ENCODE assay signal across 22 cellular contexts in genomic region chr10:101559596-101560292, GRCh38. TPM values are rescaled to one million over a fixed set of nuclear protein-coding genes. Genes with fewer than 3 reads are reported as not detected.
DNase-seq lines count a peak whose midpoint lies in the region; ATAC-seq, FAIRE-seq and TF ChIP-seq lines count a peak whose summit lies in the region.
"Had no signal": no experiment of that assay in that cellular context is flagged by ENCODE, and none has a peak within 500 bp of the region (broad histone marks: within the 10 kb centered on the region; RNA-seq: fewer than 3 reads in every experiment).

No MANE protein-coding gene starts in this region.

- H3K23me2 ChIP-seq in H9 (ENCODE audit: insufficient read length, low read depth, low read length, poor library complexity, severe bottlenecking) = no peaks in the 10 kb centered on the region

- no peaks in the 10 kb centered on the region for H3K9me3 Mint-ChIP-seq in activated naive CD4-positive, alpha-beta T cell treated with anti-CD3 and anti-CD28 coated beads, Interleukin-2, amount 10 ng/mL, durations not matched to agents 7 days and 5 days
- no peaks in the 10 kb centered on the region for H3K9me3 Mint-ChIP-seq in H9

- H3K4me2 ChIP-seq in H9 (ENCODE audit: insufficient read depth, insufficient read length, low read length) (no peak overlapping the region), K562 (ENCODE audit: insufficient read depth, low read length) (no peak overlapping the region)

- no peaks in the 10 kb centered on the region for H3K79me1 ChIP-seq in H9 (ENCODE audit: insufficient read depth, low read depth, low read length, poor library complexity, severe bottlenecking)

- no peak overlapping the region for H3K4ac ChIP-seq in H9 (ENCODE audit: low read depth, low read length)

- H3K56ac ChIP-seq in H9 (ENCODE audit: insufficient read length, low read depth, low read length) = no peak overlapping the region

- peaks cover 30% of the 10 kb centered on the region for H3K27me3 Mint-ChIP-seq in activated naive CD4-positive, alpha-beta T cell treated with anti-CD3 and anti-CD28 coated beads, Interleukin-2, amount 10 ng/mL, durations not matched to agents 7 days and 5 days
- peaks cover 20% of the 10 kb centered on the region for H3K27me3 Mint-ChIP-seq in H9 (ENCODE audit: low read depth)

- no peak for DNase-seq in activated naive CD4-positive, alpha-beta T cell treated with anti-CD3 and anti-CD28 coated beads, Interleukin-2, amount 10 ng/mL, durations not matched to agents 7 days and 5 days
- DNase-seq in activated naive CD4-positive, alpha-beta T cell treated with anti-CD3 and anti-CD28 coated beads, Interleukin-2, amount 50 U/mL, for 16 hours = no peak
- DNase-seq in H9 (peak; percentile 22), K562 (ENCODE audit: extremely low read depth in 1 of 4, low spot score in 3 of 4) (no peak), sigmoid colon (peak; percentile 29), HK-2 (ENCODE audit: unreplicated experiment) (no peak), SJCRH30 (no peak)
- DNase-seq: activated CD4-positive, alpha-beta T cell treated with anti-CD3 and anti-CD28 coated beads for 36 hours; activated effector memory CD4-positive, alpha-beta T cell treated with Interleukin-2 at 50 U/mL for 16 hours; C1 segment of cervical spinal cord; cerebellar nuclear complex; DND-41; KG1; left ventricle myocardium superior; MM.1S; NCI-H1417; NCI-H2029 treated with DMSO at 0.1 percent for 48 hours; NCI-H526; occipital lobe; stimulated activated CD4-positive, alpha-beta T cell treated with anti-CD3 and anti-CD28 coated beads, Interleukin-2, amount 100 ng/mL, for 24 hours; transverse colon had no signal

- H4K5ac ChIP-seq in H9 (ENCODE audit: insufficient read length, low read depth, low read length) = no peak overlapping the region

- H3K9me3 ChIP-seq in H9 (ENCODE audit: control insufficient read depth, low read depth, low read length) (no peaks in the 10 kb centered on the region), K562 (replicated peaks; ENCODE audit: control insufficient read depth, insufficient read depth, low read depth, low read length) (no peaks in the 10 kb centered on the region), sigmoid colon (no peaks in the 10 kb centered on the region), SJCRH30 (replicated peaks) (no peaks in the 10 kb centered on the region)
- H3K9me3 ChIP-seq: transverse colon had no signal

- H2AK5ac ChIP-seq in H9 (ENCODE audit: insufficient read length, low read length) = no peak overlapping the region

- TF ChIP-seq RAD21 in K562 (CRISPR knock-in tag; conservative IDR thresholded peaks at IDR 0.05 in 1 of 2, IDR thresholded peaks at IDR 0.05 in 1 of 2) = no peak

- H3K4me1 ChIP-seq in H9 (ENCODE audit: insufficient read depth, low read length) = no peaks in the 10 kb centered on the region
- H3K4me1 ChIP-seq in K562 (replicated peaks in 1 of 2; ENCODE audit: control insufficient read depth in 2 of 2, insufficient read depth in 2 of 2, low read length in 2 of 2) = peaks cover 0 to 14% of the 10 kb centered on the region in 2 experiments; a peak in 2 of 5 replicates
- H3K4me1 ChIP-seq in sigmoid colon = peaks cover 0 to 4% (median 0%) of the 10 kb centered on the region in 4 donors
- peaks cover 8% of the 10 kb centered on the region for H3K4me1 ChIP-seq in SJCRH30
- H3K4me1 ChIP-seq: transverse colon had no signal

- H3K27me3 ChIP-seq in H9 (ENCODE audit: insufficient read depth, low read length) (no peaks in the 10 kb centered on the region; the same call in 1 of the 2 replicates), K562 (ENCODE audit: control insufficient read depth in 2 of 2, insufficient read depth in 2 of 2, low read length in 2 of 2) (no peaks in the 10 kb centered on the region), sigmoid colon (peaks cover 0 to 44% (median 26%) of the 10 kb centered on the region in 3 donors), SJCRH30 (no peaks in the 10 kb centered on the region)

- no peak overlapping the region for H3K23ac ChIP-seq in H9 (ENCODE audit: insufficient read length, low read depth, low read length)

- FAIRE-seq in K562 (lab: Jason Lieb, UNC) = no peak
- FAIRE-seq: HTR-8/SVneo had no signal

- H3K9me1 ChIP-seq in K562 (ENCODE audit: control insufficient read depth, insufficient read depth, low read length) = no peaks in the 10 kb centered on the region

- no peak overlapping the region for H2BK12ac ChIP-seq in H9 (ENCODE audit: insufficient read length, low read depth, low read length)

- H3K18ac ChIP-seq in H9 (ENCODE audit: insufficient read length, low read depth, low read length) = no peak overlapping the region

- no peak overlapping the region; the same call in 1 of the 2 replicates for H3K14ac ChIP-seq in H9 (ENCODE audit: insufficient read depth, low read length)

- peaks cover 39% of the 10 kb centered on the region for H3K4me1 Mint-ChIP-seq in activated naive CD4-positive, alpha-beta T cell treated with anti-CD3 and anti-CD28 coated beads, Interleukin-2, amount 10 ng/mL, durations not matched to agents 7 days and 5 days
- peaks cover 3 to 11% of the 10 kb centered on the region in 2 experiments; a peak in 3 of 4 replicates for H3K4me1 Mint-ChIP-seq in H9

- H2BK5ac ChIP-seq in H9 (ENCODE audit: insufficient read length, low read length) = no peak overlapping the region

- H3K36me3 Mint-ChIP-seq in activated naive CD4-positive, alpha-beta T cell treated with anti-CD3 and anti-CD28 coated beads, Interleukin-2, amount 10 ng/mL, durations not matched to agents 7 days and 5 days = peaks cover 7% of the 10 kb centered on the region
- H3K36me3 Mint-ChIP-seq in H9 (ENCODE audit: insufficient read depth in 1 of 3, low read depth in 3 of 3) = no peaks in the 10 kb centered on the region

- no peak overlapping the region for H2AFZ ChIP-seq in H9 (ENCODE audit: low read length)
- no peak overlapping the region for H2AFZ ChIP-seq in K562 (ENCODE audit: low read depth, low read length)

- POLR2A ChIA-PET in K562 (lab: Yijun Ruan, JAX) = interaction anchor here (0.6 kb wide), 2 partner anchors 53 to 315 kb away, joined by 3 read pairs; no protein-coding TSS in a partner anchor

- H2BK20ac ChIP-seq in H9 (ENCODE audit: low read depth, low read length, poor library complexity, severe bottlenecking) = no peak overlapping the region

- no peaks in the 10 kb centered on the region for H4K20me1 ChIP-seq in H9 (ENCODE audit: control insufficient read depth, insufficient read depth, insufficient read length)
- no peaks in the 10 kb centered on the region for H4K20me1 ChIP-seq in K562 (replicated peaks; ENCODE audit: control insufficient read depth, insufficient read depth, low read length)

- TF ChIP-seq EP300 in K562 (IDR thresholded peaks at IDR 0.05; ENCODE audit: low read length) (no peak), sigmoid colon (IDR thresholded peaks at IDR 0.05) (no peak)

- H3K4me3 ChIP-seq in K562 (no peak overlapping the region), sigmoid colon (no peak overlapping the region), SJCRH30 (no peak overlapping the region)
- H3K4me3 ChIP-seq: transverse colon had no signal

- no peak overlapping the region for H2BK15ac ChIP-seq in H9 (ENCODE audit: low read depth, low read length)

- no peak for ATAC-seq in K562
- ATAC-seq: activated CD4-positive, alpha-beta T cell treated with anti-CD3 and anti-CD28 coated beads for 36 hours; left ventricle myocardium superior had no signal

- H2BK120ac ChIP-seq in H9 (ENCODE audit: low read depth, low read length, poor library complexity, severe bottlenecking) = no peak overlapping the region

- in situ Hi-C loops in K562 (cut with MboI) = no loop called here

- H3K79me2 ChIP-seq in H9 (ENCODE audit: insufficient read depth, low read length) = no peaks in the 10 kb centered on the region
- H3K79me2 ChIP-seq in K562 (ENCODE audit: control insufficient read depth, insufficient read depth, low read length) = no peaks in the 10 kb centered on the region

- intact Hi-C loops in K562 (cut with micrococcal nuclease) (no loop called here), sigmoid colon (cut with DNase I) (no loop called here)

- H3K9ac ChIP-seq in H9 (ENCODE audit: extremely low read depth, insufficient read length, low read length) (no peak overlapping the region), K562 (ENCODE audit: insufficient read depth in 1 of 2, low read depth in 2 of 2, low read length in 2 of 2) (no peak overlapping the region)

- H3K4me3 Mint-ChIP-seq in activated naive CD4-positive, alpha-beta T cell treated with anti-CD3 and anti-CD28 coated beads, Interleukin-2, amount 10 ng/mL, durations not matched to agents 7 days and 5 days = no peak overlapping the region
- H3K4me3 Mint-ChIP-seq in H9 = no peak overlapping the region
- H3K4me3 Mint-ChIP-seq: activated CD4-positive, alpha-beta T cell treated with anti-CD3 and anti-CD28 coated beads for 36 hours had no signal

- no TSS peak for BruUV-seq in K562 (replicated peaks; lab: Mats Ljungman, UMichigan)

- CTCF ChIA-PET in activated naive CD4-positive, alpha-beta T cell treated with anti-CD3 and anti-CD28 coated beads, Interleukin-2, amount 10 ng/mL, durations not matched to agents 7 days and 5 days (lab: Charles Lee) = interaction anchor here (1.3 to 4.2 kb wide), 2 partner anchors 11 to 346 kb away, joined by 5 to 22 read pairs; no protein-coding TSS in a partner anchor
- CTCF ChIA-PET in K562 (lab: Yijun Ruan, JAX; ENCODE audit: low intra/inter-chr PET ratio) = no interaction called here

- H4K8ac ChIP-seq in H9 (replicated peaks; ENCODE audit: insufficient read length, low read depth, low read length) = no peak overlapping the region

- no peak overlapping the region for H4K91ac ChIP-seq in H9 (ENCODE audit: insufficient read length, low read depth, low read length)

- H3K36me3 ChIP-seq in K562 (ENCODE audit: control insufficient read depth, insufficient read depth, low read length) (no peaks in the 10 kb centered on the region), sigmoid colon (peaks cover 0 to 4% (median under 1%) of the 10 kb centered on the region in 4 donors), SJCRH30 (no peaks in the 10 kb centered on the region)
- H3K36me3 ChIP-seq: transverse colon had no signal

- H3T11ph ChIP-seq in H9 (ENCODE audit: low read length) = no peak overlapping the region

- WGBS in H9 (ENCODE audit: extremely low coverage, insufficient read length, low lambda C conversion rate) = no CpG with 5 or more reads among the region's 11 CpGs
- WGBS in K562 (ENCODE audit: insufficient coverage, low coverage, missing lambda C conversion rate) = 78% methylated on average over 10 of the region's 11 CpGs
- WGBS in sigmoid colon, 2 donors = 76 to 83% methylated on average over 11 of the region's 11 CpGs

- no peak overlapping the region for H3K27ac ChIP-seq in H9 (ENCODE audit: insufficient read length, low read depth, low read length)
- no peak overlapping the region for H3K27ac ChIP-seq in K562 (ENCODE audit: extremely low read depth, low read depth, low read length)
- H3K27ac ChIP-seq in sigmoid colon = no peak overlapping the region
- no peak overlapping the region for H3K27ac ChIP-seq in SJCRH30
- H3K27ac ChIP-seq: transverse colon had no signal

- TF ChIP-seq CTCF in H9 (conservative IDR thresholded peaks at IDR 0.05) = no peak
- no peak for TF ChIP-seq CTCF in K562 (IDR thresholded peaks at IDR 0.05 in 2 of 3, conservative IDR thresholded peaks at IDR 0.05 in 1 of 3; ENCODE audit: insufficient read depth in 2 of 3, low read depth in 1 of 3, low read length in 3 of 3)
- no peak for TF ChIP-seq CTCF in sigmoid colon (IDR thresholded peaks at IDR 0.05)

- H3K27ac Mint-ChIP-seq in activated naive CD4-positive, alpha-beta T cell treated with anti-CD3 and anti-CD28 coated beads, Interleukin-2, amount 10 ng/mL, durations not matched to agents 7 days and 5 days = peak overlapping the region; percentile 5
- no peak overlapping the region for H3K27ac Mint-ChIP-seq in H9
- H3K27ac Mint-ChIP-seq: activated CD4-positive, alpha-beta T cell treated with anti-CD3 and anti-CD28 coated beads for 36 hours had no signal

- TF ChIP-seq POLR2A in K562 (conservative IDR thresholded peaks at IDR 0.05) = no peak
- no peak for TF ChIP-seq POLR2A in sigmoid colon (IDR thresholded peaks at IDR 0.05)

RNA-seq across cellular contexts. Expression of gene POLL, which starts 28.3 kb away (rescaled TPM):
- total RNA-seq in H9 (2021) = 30.4 and 30.8 TPM in 2 replicates
- 27.0 and 79.5 TPM in 2 replicates for total RNA-seq in K562 (2011; cell fraction: chromatin; rRNA removed; ENCODE audit: low replicate concordance)
- 44.1 and 46.7 TPM in 2 replicates for total RNA-seq in K562 (2011; cell fraction: nucleolus; rRNA removed)
- total RNA-seq in K562 (2011; cell fraction: nucleoplasm; rRNA removed) = 37.4 and 38.1 TPM in 2 replicates
- 10.9 and 11.7 TPM in 2 replicates for total RNA-seq in K562 (2014; rRNA removed)
- 5.4 and 6.4 TPM in 2 replicates for total RNA-seq in K562 (2014; rRNA removed; fragmentation: Illumina TruSeq; extraction: Trizol)
- total RNA-seq in K562 (2015; rRNA removed; fragmentation: Illumina TruSeq; extraction: Trizol) = 6.9 and 8.4 TPM in 2 replicates
- 16.9 and 18.7 TPM in 2 replicates for total RNA-seq in K562 (2021)
- 13.7 and 21.8 TPM in 2 replicates for polyA plus RNA-seq in K562 (2011; rRNA removed)
- 25.2 and 35.8 TPM in 2 replicates for polyA plus RNA-seq in K562 (2011; cell fraction: cytosol; rRNA removed)
- polyA plus RNA-seq in K562 (2011; cell fraction: nucleus; rRNA removed) = 60.9 and 95.5 TPM in 2 replicates
- polyA plus RNA-seq in K562 (2012) = 12.9 and 23.2 TPM in 2 replicates
- 13.3 and 14.2 TPM in 2 replicates for polyA plus RNA-seq in K562 (2014; fragmentation: Illumina TruSeq; extraction: Trizol)
- polyA plus RNA-seq in K562 (2014; fragmentation: Nextera tagmentation; extraction: Ambion mirVana) = 1 to 10 TPM; 1.2 to 2.1 TPM
- polyA plus RNA-seq in K562 (2014; rRNA removed) = 13.3 and 16.1 TPM in 2 replicates
- polyA minus RNA-seq in K562 (2011; rRNA and poly(A)+ RNA removed) = 15.2 and 18.3 TPM in 2 replicates
- 12.1 and 13.3 TPM in 2 replicates for polyA minus RNA-seq in K562 (2011; cell fraction: cytosol; rRNA and poly(A)+ RNA removed)
- polyA minus RNA-seq in K562 (2011; cell fraction: nucleus; rRNA and poly(A)+ RNA removed) = 20.1 and 24.3 TPM in 2 replicates
- total RNA-seq in sigmoid colon = 10 to 100 TPM; 25.3 to 39.6 (median 33.2) TPM
- polyA plus RNA-seq in sigmoid colon = 10 to 100 TPM in 2 of 3 donors, 1 to 10 TPM in 1; 9.0 to 29.4 (median 19.2) TPM
- total RNA-seq in SJCRH30 (2014; rRNA removed; shearing (Covaris generic)) = 10.5 and 12.6 TPM in 2 replicates

RNA-seq across cellular contexts. Expression of gene DPCD, which starts 28.4 kb away (rescaled TPM):
- total RNA-seq in H9 (2021) (20.7 and 21.8 TPM in 2 replicates), K562 (2014; rRNA removed) (17.2 and 19.6 TPM in 2 replicates), K562 (2014; rRNA removed; fragmentation: Illumina TruSeq; extraction: Trizol) (15.0 and 15.7 TPM in 2 replicates), K562 (2015; rRNA removed; fragmentation: Illumina TruSeq; extraction: Trizol) (15.5 and 19.4 TPM in 2 replicates), K562 (2021) (10.0 and 12.1 TPM in 2 replicates), sigmoid colon (10 to 100 TPM; 18.5 to 80.2 (median 40.0) TPM)
- total RNA-seq in K562 (2011; cell fraction: chromatin; rRNA removed; ENCODE audit: low replicate concordance) = 4.7 and 9.8 TPM in 2 replicates
- total RNA-seq in K562 (2011; cell fraction: nucleolus; rRNA removed) = 4.9 and 6.3 TPM in 2 replicates
- 7.3 and 8.6 TPM in 2 replicates for total RNA-seq in K562 (2011; cell fraction: nucleoplasm; rRNA removed)
- polyA plus RNA-seq in K562 (2011; rRNA removed) (35.1 and 44.5 TPM in 2 replicates), K562 (2014; fragmentation: Illumina TruSeq; extraction: Trizol) (18.8 and 20.0 TPM in 2 replicates), K562 (2014; fragmentation: Nextera tagmentation; extraction: Ambion mirVana) (10 to 100 TPM; 37.6 to 45.2 TPM), K562 (2014; rRNA removed) (20.3 and 25.2 TPM in 2 replicates), sigmoid colon (10 to 100 TPM; 13.2 to 25.7 (median 24.9) TPM)
- 30.7 and 37.5 TPM in 2 replicates for polyA plus RNA-seq in K562 (2011; cell fraction: cytosol; rRNA removed)
- polyA plus RNA-seq in K562 (2011; cell fraction: nucleus; rRNA removed) = 21.2 and 22.3 TPM in 2 replicates
- polyA plus RNA-seq in K562 (2012) = 13.9 and 26.4 TPM in 2 replicates
- 19.8 and 20.4 TPM in 2 replicates for polyA minus RNA-seq in K562 (2011; rRNA and poly(A)+ RNA removed)
- polyA minus RNA-seq in K562 (2011; cell fraction: cytosol; rRNA and poly(A)+ RNA removed) = 1.6 and 6.1 TPM in 2 replicates
- 5.5 and 5.8 TPM in 2 replicates for polyA minus RNA-seq in K562 (2011; cell fraction: nucleus; rRNA and poly(A)+ RNA removed)
- 35.7 and 36.2 TPM in 2 replicates for total RNA-seq in SJCRH30 (2014; rRNA removed; shearing (Covaris generic))

Comparison
In these comparisons a context has a peak if more than half of its experiments do, and no peak if none do; other contexts are left out.
1. DNase-seq: peak in H9 (single experiment) and sigmoid colon (single experiment); none in activated naive CD4-positive, alpha-beta T cell treated with anti-CD3 and anti-CD28 coated beads, Interleukin-2, amount 10 ng/mL, durations not matched to agents 7 days and 5 days (single experiment), activated naive CD4-positive, alpha-beta T cell treated with anti-CD3 and anti-CD28 coated beads, Interleukin-2, amount 50 U/mL, for 16 hours (single experiment), K562 (0 of 4), HK-2 (single experiment) and SJCRH30 (0 of 2).